In genomic region chr1:201683397-201683796, GRCh38 we compare ENCODE assay signal across 23 cellular contexts.
"Had no signal": no experiment of that assay in that cellular context is flagged by ENCODE, and none has a peak within 500 bp of the region (broad histone marks: within the 10 kb centered on the region; RNA-seq: fewer than 3 reads in every experiment).

No MANE protein-coding gene starts in this region.

- H3K4me3 ChIP-seq: esophagus squamous epithelium, gastroesophageal sphincter, left ventricle myocardium inferior, lower lobe of right lung, suprapubic skin, thyroid gland had no signal

- DNase-seq: effector memory CD8-positive, alpha-beta T cell; esophagus squamous epithelium; foreskin fibroblast; immature natural killer cell; left cardiac atrium; left ventricle myocardium inferior; lower lobe of right lung; right cardiac atrium; small intestine; stimulated activated CD4-positive, alpha-beta T cell treated with anti-CD3 and anti-CD28 coated beads, Interleukin-4, amount 100 ng/mL, for 1 hour; stimulated activated CD8-positive, alpha-beta memory T cell treated with anti-CD3 and anti-CD28 coated beads, Interleukin-4, amount 100 ng/mL, for 48 hours; stimulated activated naive CD8-positive, alpha-beta T cell treated with anti-CD3 and anti-CD28 coated beads, Interleukin-15, Interleukin-2, amounts not matched to agents 100 U/mL and 50 U/mL, for 24 hours; thyroid gland had no signal

- ATAC-seq: effector memory CD8-positive, alpha-beta T cell; gastroesophageal sphincter; left cardiac atrium; lower lobe of right lung; right cardiac atrium; stimulated activated effector memory CD8-positive, alpha-beta T cell treated with anti-CD3 and anti-CD28 coated beads, Interleukin-12 subunit alpha, Interleukin-12 subunit beta, amount 100 ng/mL, for 72 hours; stimulated activated naive CD8-positive, alpha-beta T cell treated with anti-CD3 and anti-CD28 coated beads, Interleukin-15, Interleukin-2, amounts not matched to agents 100 U/mL and 50 U/mL, for 24 hours had no signal

- FAIRE-seq: colon, keratinocyte, small intestine, urothelium cell line had no signal

- H3K4me1 Mint-ChIP-seq: immature natural killer cell; memory B cell; stimulated activated effector memory CD8-positive, alpha-beta T cell treated with anti-CD3 and anti-CD28 coated beads, Interleukin-12 subunit alpha, Interleukin-12 subunit beta, amount 100 ng/mL, for 72 hours had no signal

- H3K36me3 ChIP-seq: esophagus squamous epithelium, gastroesophageal sphincter, left ventricle myocardium inferior, lower lobe of right lung, suprapubic skin, thyroid gland had no signal

- H3K27me3 Mint-ChIP-seq: dendritic cell treated with granulocyte-macrophage colony-stimulating factor and Interleukin-4, amounts not matched to agents 40 ng/mL and 50 ng/mL, for 4 days; type B pancreatic cell had no signal

- H3K4me3 Mint-ChIP-seq: dendritic cell treated with granulocyte-macrophage colony-stimulating factor and Interleukin-4, amounts not matched to agents 40 ng/mL and 50 ng/mL, for 4 days; effector memory CD8-positive, alpha-beta T cell; immature natural killer cell; memory B cell; mesothelial cell of epicardium; stimulated activated effector memory CD8-positive, alpha-beta T cell treated with anti-CD3 and anti-CD28 coated beads, Interleukin-12 subunit alpha, Interleukin-12 subunit beta, amount 100 ng/mL, for 72 hours; type B pancreatic cell had no signal

- H3K9me3 ChIP-seq: esophagus squamous epithelium, gastroesophageal sphincter, left ventricle myocardium inferior, lower lobe of right lung, suprapubic skin, thyroid gland had no signal

- H3K27me3 ChIP-seq: gastroesophageal sphincter, suprapubic skin, thyroid gland had no signal

- H3K27ac Mint-ChIP-seq: dendritic cell treated with granulocyte-macrophage colony-stimulating factor and Interleukin-4, amounts not matched to agents 40 ng/mL and 50 ng/mL, for 4 days; effector memory CD8-positive, alpha-beta T cell; immature natural killer cell; memory B cell; mesothelial cell of epicardium; stimulated activated effector memory CD8-positive, alpha-beta T cell treated with anti-CD3 and anti-CD28 coated beads, Interleukin-12 subunit alpha, Interleukin-12 subunit beta, amount 100 ng/mL, for 72 hours; type B pancreatic cell had no signal

- H3K27ac ChIP-seq: esophagus squamous epithelium, gastroesophageal sphincter, left ventricle myocardium inferior, lower lobe of right lung, suprapubic skin, thyroid gland had no signal

- H3K36me3 Mint-ChIP-seq: immature natural killer cell; memory B cell; stimulated activated effector memory CD8-positive, alpha-beta T cell treated with anti-CD3 and anti-CD28 coated beads, Interleukin-12 subunit alpha, Interleukin-12 subunit beta, amount 100 ng/mL, for 72 hours had no signal

- H3K9me3 Mint-ChIP-seq: immature natural killer cell; stimulated activated effector memory CD8-positive, alpha-beta T cell treated with anti-CD3 and anti-CD28 coated beads, Interleukin-12 subunit alpha, Interleukin-12 subunit beta, amount 100 ng/mL, for 72 hours had no signal
